In genomic region chr11:58616594-58616993, GRCh38 we compare ENCODE assay signal across 13 cellular contexts. TPM values are rescaled to one million over a fixed set of nuclear protein-coding genes. Genes with fewer than 3 reads are reported as not detected.
DNase-seq lines count a peak whose midpoint lies in the region; ATAC-seq and TF ChIP-seq lines count a peak whose summit lies in the region.
"Had no signal": no experiment of that assay in that cellular context is flagged by ENCODE, and none has a peak within 500 bp of the region (broad histone marks: within the 10 kb centered on the region; RNA-seq: fewer than 3 reads in every experiment).

No MANE protein-coding gene starts in this region.

- TF ChIP-seq POLR2A in tibial nerve (IDR thresholded peaks at IDR 0.05) (no peak), esophagus muscularis mucosa (IDR thresholded peaks at IDR 0.05; ENCODE audit: low read depth) (no peak)

- ATAC-seq in Right ventricle myocardium inferior = peak; percentile 79
- ATAC-seq: GM12878 had no signal

- peaks cover 6% of the 10 kb centered on the region for H3K27me3 Mint-ChIP-seq in glutamatergic neuron (ENCODE audit: unreplicated experiment)
- H3K27me3 Mint-ChIP-seq: activated CD4-positive, alpha-beta memory T cell treated with anti-CD3 and anti-CD28 coated beads for 36 hours; brain had no signal

- DNase-seq in Right ventricle myocardium inferior (ENCODE audit: missing footprints) (no peak), cardiac septum (ENCODE audit: low spot score) (no peak), astrocyte of the cerebellum (ENCODE audit: low read depth) (peak; percentile 90), inferior parietal cortex (ENCODE audit: extremely low spot score) (peak; percentile 23), tibial nerve (ENCODE audit: low spot score in 2 of 2) (peak in 1 of 2 donors; percentile 46), coronary artery (ENCODE audit: low spot score) (no peak), esophagus muscularis mucosa (ENCODE audit: extremely low spot score) (no peak), glutamatergic neuron (no peak)
- DNase-seq: activated CD4-positive, alpha-beta memory T cell treated with anti-CD3 and anti-CD28 coated beads for 36 hours; Peyer's patch had no signal

- intact Hi-C loops in Right ventricle myocardium inferior (cut with DNase I) = no loop called here
- intact Hi-C loops in cardiac septum (cut with DNase I) = loop anchor here (2.0 kb wide), 1 partner anchor 36 kb away; no protein-coding TSS in a partner anchor
- intact Hi-C loops in esophagus muscularis mucosa (cut with DNase I) = no loop called here

- TF ChIP-seq CTCF in astrocyte of the cerebellum (IDR thresholded peaks at IDR 0.05; ENCODE audit: low read depth, low read length, missing control alignments) = no peak
- TF ChIP-seq CTCF in tibial nerve (IDR thresholded peaks at IDR 0.05) = no peak
- no peak for TF ChIP-seq CTCF in coronary artery (IDR thresholded peaks at IDR 0.05)
- TF ChIP-seq CTCF in esophagus muscularis mucosa (IDR thresholded peaks at IDR 0.05) = no peak
- no peak for TF ChIP-seq CTCF in glutamatergic neuron (IDR thresholded peaks at IDR 0.05; ENCODE audit: partially characterized antibody, unreplicated experiment)

- no peaks in the 10 kb centered on the region for H3K27me3 ChIP-seq in tibial nerve
- H3K27me3 ChIP-seq in esophagus muscularis mucosa = no peaks in the 10 kb centered on the region
- H3K27me3 ChIP-seq: BLaER1 treated with 17β-estradiol and CSF1 and Interleukin-3, amounts not matched to agents 10 nM and 100 nM; Peyer's patch had no signal

- peaks cover 9 to 92% (median 17%) of the 10 kb centered on the region in 3 donors for H3K36me3 ChIP-seq in tibial nerve
- H3K36me3 ChIP-seq in esophagus muscularis mucosa = peaks cover 42 to 90% (median 70%) of the 10 kb centered on the region in 4 donors

- H3K4me1 ChIP-seq in tibial nerve (peaks cover 0 to 37% (median 2%) of the 10 kb centered on the region in 4 donors), esophagus muscularis mucosa (peaks cover under 1 to 16% (median 8%) of the 10 kb centered on the region in 4 donors)
- H3K4me1 ChIP-seq: Peyer's patch had no signal

- H3K4me3 ChIP-seq in astrocyte of the cerebellum (ENCODE audit: low read depth, low read length) (no peak overlapping the region), tibial nerve (no peak overlapping the region), coronary artery (no peak overlapping the region), esophagus muscularis mucosa (no peak overlapping the region)
- H3K4me3 ChIP-seq: BLaER1 treated with 17β-estradiol and CSF1 and Interleukin-3, amounts not matched to agents 10 nM and 100 nM; GM12878; Peyer's patch had no signal

- in situ Hi-C loops in astrocyte of the cerebellum (cut with HindIII; ENCODE audit: low sequenced_read_pairs) = no loop called here

- TF ChIP-seq EP300 in tibial nerve (IDR thresholded peaks at IDR 0.05) (no peak), esophagus muscularis mucosa (IDR thresholded peaks at IDR 0.05) (no peak)

- H3K9me3 Mint-ChIP-seq in glutamatergic neuron (ENCODE audit: unreplicated experiment) = no peaks in the 10 kb centered on the region
- H3K9me3 Mint-ChIP-seq: activated CD4-positive, alpha-beta memory T cell treated with anti-CD3 and anti-CD28 coated beads for 36 hours; brain had no signal

- H3K36me3 Mint-ChIP-seq in glutamatergic neuron (ENCODE audit: unreplicated experiment) = no peaks in the 10 kb centered on the region

- H3K9me3 ChIP-seq in tibial nerve = no peaks in the 10 kb centered on the region
- H3K9me3 ChIP-seq in esophagus muscularis mucosa = no peaks in the 10 kb centered on the region
- H3K9me3 ChIP-seq: BLaER1 treated with 17β-estradiol and CSF1 and Interleukin-3, amounts not matched to agents 10 nM and 100 nM; Peyer's patch had no signal

- H3K27ac Mint-ChIP-seq in glutamatergic neuron (ENCODE audit: unreplicated experiment) = no peak overlapping the region

- WGBS in tibial nerve, 2 donors = 50 to 63% methylated on average over 4 of the region's 4 CpGs
- WGBS in esophagus muscularis mucosa = 37% methylated on average over 4 of the region's 4 CpGs

- H3K27ac ChIP-seq in tibial nerve = peak overlapping the region in 3 of 4 donors; percentile 12 to 69 (median 32)
- H3K27ac ChIP-seq in coronary artery = no peak overlapping the region
- H3K27ac ChIP-seq in esophagus muscularis mucosa (replicated peaks in 1 of 4) = peak overlapping the region in 2 of 4 donors; percentile 2 to 18
- H3K27ac ChIP-seq: BLaER1 treated with 17β-estradiol and CSF1 and Interleukin-3, amounts not matched to agents 10 nM and 100 nM; Peyer's patch had no signal

- peaks cover 4% of the 10 kb centered on the region for H3K4me1 Mint-ChIP-seq in glutamatergic neuron (ENCODE audit: low read depth, unreplicated experiment)
- H3K4me1 Mint-ChIP-seq: brain had no signal

- no peak overlapping the region for H3K4me3 Mint-ChIP-seq in glutamatergic neuron (ENCODE audit: unreplicated experiment)
- H3K4me3 Mint-ChIP-seq: activated CD4-positive, alpha-beta memory T cell treated with anti-CD3 and anti-CD28 coated beads for 36 hours; brain had no signal

RNA-seq across cellular contexts. Expression of gene CNTF, which starts 5.9 kb away (rescaled TPM):
- total RNA-seq in Right ventricle myocardium inferior (0.70 TPM), cardiac septum (1.3 TPM), tibial nerve (100 to 1,000 TPM in 3 of 4 donors, 10 to 100 TPM in 1; 53.7 to 342 (median 305) TPM), esophagus muscularis mucosa (1 to 10 TPM; 1.3 to 2.5 (median 1.9) TPM), glutamatergic neuron (ENCODE audit: unreplicated experiment) (4.6 TPM)

RNA-seq across cellular contexts. Expression of gene ZFP91, which starts 37.7 kb away (rescaled TPM):
- total RNA-seq in Right ventricle myocardium inferior (61.1 TPM), cardiac septum (63.1 TPM), tibial nerve (10 to 100 TPM; 45.0 to 47.7 (median 47.2) TPM), esophagus muscularis mucosa (10 to 100 TPM; 71.1 to 90.2 (median 77.7) TPM), glutamatergic neuron (ENCODE audit: unreplicated experiment) (44.3 TPM)

RNA-seq across cellular contexts. Expression of gene LPXN, which starts 40.9 kb away (rescaled TPM):
- total RNA-seq in Right ventricle myocardium inferior = 3.9 TPM
- 4.4 TPM for total RNA-seq in cardiac septum
- 10 to 100 TPM; 10.3 to 13.2 (median 11.9) TPM for total RNA-seq in tibial nerve
- total RNA-seq in esophagus muscularis mucosa = 1 to 10 TPM; 4.1 to 9.6 (median 7.2) TPM
- 3.8 TPM for total RNA-seq in glutamatergic neuron (ENCODE audit: unreplicated experiment)

Comparison
In these comparisons a context has a peak if more than half of its experiments do, and no peak if none do; other contexts are left out.
1. DNase-seq: peak in astrocyte of the cerebellum (single experiment) and inferior parietal cortex (single experiment); none in Right ventricle myocardium inferior (single experiment), cardiac septum (single experiment), coronary artery (single experiment), esophagus muscularis mucosa (single experiment) and glutamatergic neuron (single experiment).
2. H3K27ac ChIP-seq: peak in tibial nerve (3 of 4); none in coronary artery (0 of 2).